ENCODE assay signal across 1 cellular context in genomic region chr3:195895078-195895899, GRCh38.
TF ChIP-seq lines count a peak whose summit lies in the region.

No MANE protein-coding gene starts in this region.

TF ChIP-seq in HEK293, 187 proteins besides CTCF, POLR2A, EP300 and RAD21 (continued from another document and continues in another):
- TF ChIP-seq ZNF280C (tag by site-specific recombination; IDR thresholded peaks at IDR 0.05), result no peak
- peak; percentile 41; the same call in 1 of the 2 replicates for TF ChIP-seq SP3 (tag by site-specific recombination; IDR thresholded peaks at IDR 0.05)
- TF ChIP-seq YY2 (tag by site-specific recombination; IDR thresholded peaks at IDR 0.05), result no peak
- TF ChIP-seq HOXA7 (CRISPR knock-in tag; IDR thresholded peaks at IDR 0.05; ENCODE audit: borderline replicate concordance), result no peak
- TF ChIP-seq ZBTB6 (tag by site-specific recombination; IDR thresholded peaks at IDR 0.05), result no peak
- TF ChIP-seq WT1 (tag by site-specific recombination; IDR thresholded peaks at IDR 0.05), result no peak
- TF ChIP-seq ZNF426 (tag by site-specific recombination; IDR thresholded peaks at IDR 0.05), result no peak
- no peak for TF ChIP-seq ZNF561 (tag by site-specific recombination; IDR thresholded peaks at IDR 0.05; ENCODE audit: borderline replicate concordance)
- no peak for TF ChIP-seq ZBTB1 (tag by site-specific recombination; IDR thresholded peaks at IDR 0.05)
- TF ChIP-seq ZNF311 (tag by site-specific recombination; IDR thresholded peaks at IDR 0.05; ENCODE audit: borderline replicate concordance), result no peak
- TF ChIP-seq ZBTB11 (tag by site-specific recombination; conservative IDR thresholded peaks at IDR 0.05; ENCODE audit: low read depth), result no peak
- TF ChIP-seq ZNF747 (tag by site-specific recombination; IDR thresholded peaks at IDR 0.05), result no peak
- no peak for TF ChIP-seq SCRT2 (tag by site-specific recombination; IDR thresholded peaks at IDR 0.05)
- TF ChIP-seq ZNF366 (tag by site-specific recombination; conservative IDR thresholded peaks at IDR 0.05), result no peak; the same call in 1 of the 2 replicates
- TF ChIP-seq ZNF513 (tag by site-specific recombination; IDR thresholded peaks at IDR 0.05), result no peak
- TF ChIP-seq ZNF148 (tag by site-specific recombination; IDR thresholded peaks at IDR 0.05; ENCODE audit: borderline replicate concordance), result no peak
- TF ChIP-seq ZNF785 (tag by site-specific recombination; IDR thresholded peaks at IDR 0.05), result no peak
- TF ChIP-seq ZNF664 (tag by site-specific recombination; IDR thresholded peaks at IDR 0.05), result no peak
- 0 out of 2 replicates have a peak, but pooled peaks have one; percentile 54 for TF ChIP-seq KLF1 (tag by site-specific recombination; IDR thresholded peaks at IDR 0.05)
- no peak for TF ChIP-seq ZBTB48 (tag by site-specific recombination; IDR thresholded peaks at IDR 0.05)
- TF ChIP-seq ZBTB44 (tag by site-specific recombination; IDR thresholded peaks at IDR 0.05), result no peak
- TF ChIP-seq ZNF335 (tag by site-specific recombination; conservative IDR thresholded peaks at IDR 0.05), result peak; percentile 27; the same call in 1 of the 2 replicates
- no peak for TF ChIP-seq ZNF155 (tag by site-specific recombination; IDR thresholded peaks at IDR 0.05)
- TF ChIP-seq ZNF830 (tag by site-specific recombination; IDR thresholded peaks at IDR 0.05; ENCODE audit: low read depth), result no peak
- no peak for TF ChIP-seq PRDM2 (tag by site-specific recombination; IDR thresholded peaks at IDR 0.05; ENCODE audit: borderline replicate concordance)
- TF ChIP-seq ZNF560 (tag by site-specific recombination; IDR thresholded peaks at IDR 0.05; ENCODE audit: borderline replicate concordance), result no peak
- TF ChIP-seq HIC1 (tag by site-specific recombination; IDR thresholded peaks at IDR 0.05), result 0 out of 2 replicates have a peak, but pooled peaks have one; percentile 21
- TF ChIP-seq ZNF146 (tag by site-specific recombination; IDR thresholded peaks at IDR 0.05), result no peak
- no peak for TF ChIP-seq ZNF48 (tag by site-specific recombination; IDR thresholded peaks at IDR 0.05)
- no peak for TF ChIP-seq ZFP41 (tag by site-specific recombination; IDR thresholded peaks at IDR 0.05; ENCODE audit: borderline replicate concordance)
- no peak for TF ChIP-seq ZNF221 (tag by site-specific recombination; IDR thresholded peaks at IDR 0.05; ENCODE audit: borderline replicate concordance)
- no peak for TF ChIP-seq ZNF654 (tag by site-specific recombination; IDR thresholded peaks at IDR 0.05; ENCODE audit: low read depth)
- peak; percentile 33; the same call in 1 of the 2 replicates for TF ChIP-seq ZBTB7A (tag by site-specific recombination; IDR thresholded peaks at IDR 0.05; ENCODE audit: low read depth)
- no peak for TF ChIP-seq ZNF26 (tag by site-specific recombination; IDR thresholded peaks at IDR 0.05)
- TF ChIP-seq KLF9 (tag by site-specific recombination; IDR thresholded peaks at IDR 0.05; ENCODE audit: low read depth), result peak; percentile 84; the same call in 1 of the 2 replicates
